Comparison of ENCODE assay signal across 19 cellular contexts in genomic region chr7:7102906-7103305, GRCh38.
DNase-seq lines count a peak whose midpoint lies in the region; ATAC-seq and TF ChIP-seq lines count a peak whose summit lies in the region.
"Had no signal": no experiment of that assay in that cellular context is flagged by ENCODE, and none has a peak within 500 bp of the region (broad histone marks: within the 10 kb centered on the region; RNA-seq: fewer than 3 reads in every experiment).

No MANE protein-coding gene starts in this region.

- intact Hi-C loops in PC-3 (cut with micrococcal nuclease) (loop anchor here (1.0 to 10.0 kb wide), 8 partner anchors 74 to 438 kb away; partner anchors contain the start of gene C1GALT1), esophagus squamous epithelium (cut with DNase I) (loop anchor here (10.0 kb wide), 1 partner anchor 432 kb away; the partner anchor contains the start of gene COL28A1)

- CTCF ChIA-PET in HEK293 (lab: Yijun Ruan, JAX) (interaction anchor here (0.6 to 2.1 kb wide), 21 partner anchors 10 to 543 kb away, joined by 3 to 24 read pairs (median 4); no protein-coding TSS in a partner anchor), PC-3 (lab: Charles Lee) (interaction anchor here (0.6 to 1.1 kb wide), 10 partner anchors 10 to 336 kb away, joined by 3 to 23 read pairs (median 5); partner anchors contain the start of gene C1GALT1)

- BruUV-seq in PC-3 (replicated peaks; lab: Mats Ljungman, UMichigan) = no TSS peak

- no peaks in the 10 kb centered on the region for H3F3A ChIP-seq in PC-3 (ENCODE audit: low read length, unreplicated experiment)

- no peaks in the 10 kb centered on the region for H3K9me2 ChIP-seq in PC-3 (replicated peaks; ENCODE audit: low read length)

- TF ChIP-seq CTCF in HEK293 (tag by site-specific recombination; IDR thresholded peaks at IDR 0.05) (no peak), PC-3 (conservative IDR thresholded peaks at IDR 0.05; ENCODE audit: low read depth, low read length) (no peak), esophagus squamous epithelium (IDR thresholded peaks at IDR 0.05) (no peak), osteoblast (IDR thresholded peaks at IDR 0.05; ENCODE audit: extremely low read depth, low read depth, low read length) (no peak)

- H3K27ac Mint-ChIP-seq in stimulated activated naive B cell treated with anti-CD40 and anti-IgM and Interleukin-4, amounts not matched to agents 10 μg/mL and 1 μg/mL and 100 μg/mL, for 72 hours = no peak overlapping the region
- H3K27ac Mint-ChIP-seq: natural killer cell treated with Interleukin-12 subunit alpha and Interleukin-12 subunit beta and Interleukin-15 and Interleukin-18, amount 100 ng/mL, for 72 hours; T-cell; type B pancreatic cell had no signal

- H4K20me1 ChIP-seq in PC-3 (ENCODE audit: low read length) (no peaks in the 10 kb centered on the region), osteoblast (ENCODE audit: insufficient read depth, low read length) (no peaks in the 10 kb centered on the region)

- H3K27ac ChIP-seq in HEK293 (ENCODE audit: extremely low read depth, low read depth, low read length) (no peak overlapping the region), PC-3 (ENCODE audit: low read length) (no peak overlapping the region), esophagus squamous epithelium (peak overlapping the region; percentile 23 to 71 (median 62)), osteoblast (ENCODE audit: low read depth, low read length) (no peak overlapping the region)
- H3K27ac ChIP-seq: adrenal gland, cardiac muscle cell had no signal

- H3K9me3 Mint-ChIP-seq in stimulated activated naive B cell treated with anti-CD40 and anti-IgM and Interleukin-4, amounts not matched to agents 10 μg/mL and 1 μg/mL and 100 μg/mL, for 72 hours = no peaks in the 10 kb centered on the region
- H3K9me3 Mint-ChIP-seq: natural killer cell treated with Interleukin-12 subunit alpha and Interleukin-12 subunit beta and Interleukin-15 and Interleukin-18, amount 100 ng/mL, for 72 hours; T-cell; type B pancreatic cell had no signal

- H3K4me3 ChIP-seq in HEK293 (ENCODE audit: low read depth, low read length) (no peak overlapping the region), PC-3 (ENCODE audit: low read length) (peak overlapping the region; percentile 49), esophagus squamous epithelium (peak overlapping the region in 3 of 4 donors; percentile 13 to 45 (median 21)), osteoblast (ENCODE audit: insufficient read depth, low read length) (peak overlapping the region; percentile 52)
- H3K4me3 ChIP-seq: adrenal gland, cardiac muscle cell had no signal

- no peaks in the 10 kb centered on the region for H3K36me3 Mint-ChIP-seq in stimulated activated naive B cell treated with anti-CD40 and anti-IgM and Interleukin-4, amounts not matched to agents 10 μg/mL and 1 μg/mL and 100 μg/mL, for 72 hours
- H3K36me3 Mint-ChIP-seq: natural killer cell treated with Interleukin-12 subunit alpha and Interleukin-12 subunit beta and Interleukin-15 and Interleukin-18, amount 100 ng/mL, for 72 hours; T-cell; type B pancreatic cell had no signal

- H3K79me2 ChIP-seq in PC-3 (ENCODE audit: low read length) (no peaks in the 10 kb centered on the region), osteoblast (ENCODE audit: insufficient read depth, low read length) (no peaks in the 10 kb centered on the region)

- DNase-seq in PC-3 (peak; percentile 23), esophagus squamous epithelium (lab: John Stamatoyannopoulos, UW) (no peak), osteoblast (ENCODE audit: insufficient read length, low spot score, missing footprints) (peak; percentile 25), NCI-H2081 (lab: John Stamatoyannopoulos, UW) (no peak)
- no peak for DNase-seq in stimulated activated naive B cell treated with anti-CD40 and anti-IgM and Interleukin-4, amounts not matched to agents 10 μg/mL and 1 μg/mL and 100 μg/mL, for 72 hours
- DNase-seq: activated CD4-positive, alpha-beta T cell treated with anti-CD3 and anti-CD28 coated beads, Interleukin-2, amount 50 U/mL, for 4 hours; activated gamma-delta T cell; BE2C; glutamatergic neuron; stimulated activated CD4-positive, alpha-beta T cell treated with anti-CD3 and anti-CD28 coated beads, Interleukin-2, amount 100 ng/mL, for 24 hours; stimulated activated naive CD8-positive, alpha-beta T cell treated with anti-CD3 and anti-CD28 coated beads, Interleukin-15, Interleukin-2, amounts not matched to agents 100 U/mL and 50 U/mL, for 24 hours had no signal

- H3K4me1 ChIP-seq in HEK293 (ENCODE audit: control insufficient read depth, insufficient read depth, low read length) (peaks cover 2% of the 10 kb centered on the region), PC-3 (ENCODE audit: insufficient read depth, low read length) (peaks cover 20% of the 10 kb centered on the region), esophagus squamous epithelium (peaks cover 14 to 39% (median 15%) of the 10 kb centered on the region in 3 donors), osteoblast (ENCODE audit: insufficient read depth, low read length) (peaks cover 16% of the 10 kb centered on the region)

- H3K27me3 Mint-ChIP-seq in stimulated activated naive B cell treated with anti-CD40 and anti-IgM and Interleukin-4, amounts not matched to agents 10 μg/mL and 1 μg/mL and 100 μg/mL, for 72 hours = no peaks in the 10 kb centered on the region
- H3K27me3 Mint-ChIP-seq: T-cell, type B pancreatic cell had no signal

- no peaks in the 10 kb centered on the region for H3K36me3 ChIP-seq in HEK293 (ENCODE audit: control insufficient read depth in 2 of 2, insufficient read depth in 1 of 2, low read length in 2 of 2)
- no peaks in the 10 kb centered on the region for H3K36me3 ChIP-seq in PC-3 (ENCODE audit: low read depth, low read length)
- no peaks in the 10 kb centered on the region for H3K36me3 ChIP-seq in esophagus squamous epithelium
- H3K36me3 ChIP-seq in osteoblast (ENCODE audit: insufficient read depth, low read length) = no peaks in the 10 kb centered on the region
- H3K36me3 ChIP-seq: adrenal gland, BE2C, cardiac muscle cell had no signal

- H3K4me2 ChIP-seq in PC-3 (ENCODE audit: low read length) = peak overlapping the region; percentile 78
- H3K4me2 ChIP-seq in osteoblast (ENCODE audit: insufficient read depth, low read length) = peak overlapping the region; percentile 70

- TF ChIP-seq POLR2A in esophagus squamous epithelium (IDR thresholded peaks at IDR 0.05) = no peak

- H3K4me1 Mint-ChIP-seq in stimulated activated naive B cell treated with anti-CD40 and anti-IgM and Interleukin-4, amounts not matched to agents 10 μg/mL and 1 μg/mL and 100 μg/mL, for 72 hours = peaks cover 2 to 6% of the 10 kb centered on the region in 2 donors

- H3K9me3 ChIP-seq in HEK293 (ENCODE audit: control insufficient read depth, insufficient read depth, low read depth, low read length) (no peaks in the 10 kb centered on the region), PC-3 (ENCODE audit: low read length) (no peaks in the 10 kb centered on the region), esophagus squamous epithelium (no peaks in the 10 kb centered on the region), osteoblast (ENCODE audit: low read depth, low read length) (no peaks in the 10 kb centered on the region)
- H3K9me3 ChIP-seq: adrenal gland, BE2C had no signal

- WGBS in esophagus squamous epithelium, 2 donors = 13 to 56% methylated on average over 10 to 12 of the region's 12 CpGs

- no peaks in the 10 kb centered on the region for H3K27me3 ChIP-seq in PC-3 (ENCODE audit: low read length)
- no peaks in the 10 kb centered on the region for H3K27me3 ChIP-seq in esophagus squamous epithelium
- no peaks in the 10 kb centered on the region for H3K27me3 ChIP-seq in osteoblast (ENCODE audit: insufficient read depth, low read length)
- H3K27me3 ChIP-seq: adrenal gland, BE2C, cardiac muscle cell had no signal

- H3K4me3 Mint-ChIP-seq in stimulated activated naive B cell treated with anti-CD40 and anti-IgM and Interleukin-4, amounts not matched to agents 10 μg/mL and 1 μg/mL and 100 μg/mL, for 72 hours = no peak overlapping the region
- H3K4me3 Mint-ChIP-seq: natural killer cell treated with Interleukin-12 subunit alpha and Interleukin-12 subunit beta and Interleukin-15 and Interleukin-18, amount 100 ng/mL, for 72 hours; T-cell; type B pancreatic cell had no signal

- peak overlapping the region; percentile 75 for H2AFZ ChIP-seq in PC-3 (ENCODE audit: low read length)
- peak overlapping the region; percentile 80 for H2AFZ ChIP-seq in osteoblast (ENCODE audit: low read length)

- peak; percentile 13 for ATAC-seq in PC-3
- ATAC-seq in GM21515 (IDR thresholded peaks at IDR 0.05; ENCODE audit: unreplicated experiment) = no peak
- ATAC-seq in HG03159 (IDR thresholded peaks at IDR 0.05; ENCODE audit: unreplicated experiment) = no peak
- ATAC-seq in stimulated activated naive B cell treated with anti-CD40 and anti-IgM and Interleukin-4, amounts not matched to agents 10 μg/mL and 1 μg/mL and 100 μg/mL, for 72 hours (replicated peaks) = no peak
- ATAC-seq: natural killer cell treated with Interleukin-12 subunit alpha and Interleukin-12 subunit beta and Interleukin-15 and Interleukin-18, amount 100 ng/mL, for 72 hours; stimulated activated naive CD8-positive, alpha-beta T cell treated with anti-CD3 and anti-CD28 coated beads, Interleukin-15, Interleukin-2, amounts not matched to agents 100 U/mL and 50 U/mL, for 24 hours had no signal

- POLR2A ChIA-PET in HEK293 (lab: Yijun Ruan, JAX) = no interaction called here
- POLR2A ChIA-PET in PC-3 (lab: Charles Lee; ENCODE audit: unreplicated experiment) = interaction anchor here (0.5 to 0.6 kb wide), 2 partner anchors 73 to 178 kb away, joined by 3 to 10 read pairs; no protein-coding TSS in a partner anchor

- H3K9ac ChIP-seq in PC-3 (ENCODE audit: low read length) = peak overlapping the region; percentile 36

TF ChIP-seq in HEK293, 187 proteins besides CTCF, POLR2A, EP300 and RAD21:
- no peak for TF ChIP-seq ZNF561 (tag by site-specific recombination; IDR thresholded peaks at IDR 0.05; ENCODE audit: borderline replicate concordance)
- peak; percentile 88; the same call in 1 of the 2 replicates for TF ChIP-seq PRDM1 (tag by site-specific recombination; IDR thresholded peaks at IDR 0.05)

Comparison
In these comparisons a context has a peak if more than half of its experiments do, and no peak if none do; other contexts are left out.
1. H3K27ac ChIP-seq: peak in esophagus squamous epithelium (4 of 4); none in HEK293 (single experiment), PC-3 (single experiment) and osteoblast (single experiment).
2. DNase-seq: peak in PC-3 (single experiment) and osteoblast (single experiment); none in esophagus squamous epithelium (single experiment), NCI-H2081 (0 of 2) and stimulated activated naive B cell treated with anti-CD40 and anti-IgM and Interleukin-4, amounts not matched to agents 10 μg/mL and 1 μg/mL and 100 μg/mL, for 72 hours (single experiment).